ENCODE assay signal across 8 cellular contexts in genomic region chr16:2467301-2468141, GRCh38. TPM values are rescaled to one million over a fixed set of nuclear protein-coding genes. Genes with fewer than 3 reads are reported as not detected.
DNase-seq lines count a peak whose midpoint lies in the region; ATAC-seq and TF ChIP-seq lines count a peak whose summit lies in the region.

No MANE protein-coding gene starts in this region.

- H3K27ac ChIP-seq in SJSA1 (peak overlapping the region; percentile 66), mesodermal cell (ENCODE audit: low read depth, low read length, severe bottlenecking) (no peak overlapping the region), uterus (peak overlapping the region; percentile 38 to 44)

- H3F3A ChIP-seq in Loucy (ENCODE audit: low read depth): no peaks in the 10 kb centered on the region

- H3K36me3 ChIP-seq in Loucy (ENCODE audit: insufficient read depth, low read length): no peaks in the 10 kb centered on the region
- peaks cover 16% of the 10 kb centered on the region for H3K36me3 ChIP-seq in SJSA1
- H3K36me3 ChIP-seq in mesodermal cell (ENCODE audit: control insufficient read depth, insufficient read depth, low read length): peaks cover 3% of the 10 kb centered on the region
- no peaks in the 10 kb centered on the region for H3K36me3 ChIP-seq in uterus

- WGBS in mesodermal cell (ENCODE audit: insufficient coverage in 2 of 2), 2 experiments: 12 to 14% methylated on average over 52 to 67 of the region's 74 CpGs

- no peak for ATAC-seq in GM19463 (IDR thresholded peaks at IDR 0.05; ENCODE audit: unreplicated experiment)
- ATAC-seq in GM18868 (IDR thresholded peaks at IDR 0.05; ENCODE audit: unreplicated experiment): no peak

- TF ChIP-seq CTCF in Loucy (conservative IDR thresholded peaks at IDR 0.05; ENCODE audit: low read length) (no peak), uterus (IDR thresholded peaks at IDR 0.05) (peak in 1 of 4 experiments; percentile 15)

- H3K9ac ChIP-seq in Loucy (ENCODE audit: low read depth, low read length, poor library complexity, severe bottlenecking): peak overlapping the region; percentile 100

- intact Hi-C loops in uterus (cut with DNase I; ENCODE audit: low total_unique reads): no loop called here

- DNase-seq in GM03348 (ENCODE audit: low spot score) (peak; percentile 89), SJSA1 (ENCODE audit: low read depth in 1 of 2, low spot score in 2 of 2) (peak; percentile 58 to 89), epidermal melanocyte (ENCODE audit: insufficient read length, low spot score) (peak; percentile 90), uterus (peak; percentile 78 to 80)

- H3K4me1 ChIP-seq in Loucy (ENCODE audit: insufficient read depth, low read length, poor library complexity, severe bottlenecking): peaks cover 37% of the 10 kb centered on the region
- peaks cover 60% of the 10 kb centered on the region for H3K4me1 ChIP-seq in SJSA1 (replicated peaks)
- peaks cover 19% of the 10 kb centered on the region for H3K4me1 ChIP-seq in mesodermal cell (ENCODE audit: control insufficient read depth, insufficient read depth, low read length, poor library complexity, severe bottlenecking)
- H3K4me1 ChIP-seq in uterus: peaks cover 0 to 12% of the 10 kb centered on the region in 2 donors

- no peak overlapping the region for H2AFZ ChIP-seq in Loucy (ENCODE audit: low read length)

- no peaks in the 10 kb centered on the region; the same call in 1 of the 2 replicates for H3K79me2 ChIP-seq in Loucy (ENCODE audit: insufficient read depth, low read length)

- peak in 1 of 2 donors; percentile 74 for TF ChIP-seq POLR2A in uterus (IDR thresholded peaks at IDR 0.05)

- H3K9me3 ChIP-seq in Loucy (ENCODE audit: insufficient read depth, low read depth, low read length): no peaks in the 10 kb centered on the region
- no peaks in the 10 kb centered on the region for H3K9me3 ChIP-seq in SJSA1 (replicated peaks)
- no peaks in the 10 kb centered on the region for H3K9me3 ChIP-seq in mesodermal cell (ENCODE audit: control insufficient read depth, low read length)
- no peaks in the 10 kb centered on the region for H3K9me3 ChIP-seq in uterus

- H3K27me3 ChIP-seq in Loucy (ENCODE audit: insufficient read depth, low read length, poor library complexity, severe bottlenecking) (no peaks in the 10 kb centered on the region), SJSA1 (replicated peaks) (0 out of 2 replicates have a peak, but pooled peaks cover 3% of the 10 kb centered on the region), uterus (peaks cover 4 to 30% of the 10 kb centered on the region in 2 donors)

- peak overlapping the region; percentile 92 for H3K4me2 ChIP-seq in Loucy (ENCODE audit: low read depth, low read length, poor library complexity, severe bottlenecking)

- H3K9me2 ChIP-seq in Loucy (replicated peaks; ENCODE audit: low read depth, low read length): no peaks in the 10 kb centered on the region

- no peaks in the 10 kb centered on the region for H4K20me1 ChIP-seq in Loucy (ENCODE audit: insufficient read depth, low read length, poor library complexity, severe bottlenecking)

- peak overlapping the region; percentile 80 for H3K4me3 ChIP-seq in Loucy (ENCODE audit: low read length, poor library complexity, severe bottlenecking)
- H3K4me3 ChIP-seq in SJSA1: peak overlapping the region; percentile 41
- H3K4me3 ChIP-seq in mesodermal cell (ENCODE audit: extremely low read depth, insufficient read depth, low read length, poor library complexity, severe bottlenecking): peak overlapping the region; percentile 33
- H3K4me3 ChIP-seq in uterus: peak overlapping the region; percentile 16 to 42

RNA-seq across cellular contexts. Expression of gene NTN3, which starts 3.6 kb away (rescaled TPM):
- total RNA-seq in SJSA1 (2014; rRNA removed; shearing (Covaris generic)): 0.24 TPM in 1 of 2 replicates, not detected in the other
- polyA plus RNA-seq in mesodermal cell (2013, experiment 1 of 2): 0.70 TPM
- polyA plus RNA-seq in mesodermal cell (2013, experiment 2 of 2): 0.30 TPM
- total RNA-seq in uterus: 10 to 100 TPM in 1 of 4 donors, 1 to 10 TPM in 1, not detected in 2; 1.3 to 15.5 TPM

RNA-seq across cellular contexts. Expression of gene TBC1D24, which starts 7.4 kb away (rescaled TPM):
- 8.4 and 9.3 TPM in 2 replicates for total RNA-seq in SJSA1 (2014; rRNA removed; shearing (Covaris generic))
- 5.9 TPM for polyA plus RNA-seq in mesodermal cell (2013, experiment 1 of 2)
- polyA plus RNA-seq in mesodermal cell (2013, experiment 2 of 2): 5.0 TPM
- 10 to 100 TPM in 1 of 4 donors, 1 to 10 TPM in 2, under 1 TPM in 1; 0.59 to 21.6 (median 4.6) TPM for total RNA-seq in uterus

RNA-seq across cellular contexts. Expression of gene TEDC2, which starts 7.6 kb away (rescaled TPM):
- total RNA-seq in SJSA1 (2014; rRNA removed; shearing (Covaris generic)): 22.3 and 36.3 TPM in 2 replicates
- polyA plus RNA-seq in mesodermal cell (2013, experiment 1 of 2): 15.0 TPM
- polyA plus RNA-seq in mesodermal cell (2013, experiment 2 of 2): 13.2 TPM
- total RNA-seq in uterus: 1 to 10 TPM in 2 of 4 donors, not detected in 2; 1.8 to 7.0 TPM

RNA-seq across cellular contexts. Expression of gene CCNF, which starts 38.3 kb away (rescaled TPM):
- total RNA-seq in SJSA1 (2014; rRNA removed; shearing (Covaris generic)): 43.4 and 48.2 TPM in 2 replicates
- polyA plus RNA-seq in mesodermal cell (2013, experiment 1 of 2): 25.7 TPM
- polyA plus RNA-seq in mesodermal cell (2013, experiment 2 of 2): 23.2 TPM
- total RNA-seq in uterus: 10 to 100 TPM in 1 of 4 donors, 1 to 10 TPM in 1, under 1 TPM in 1, not detected in 1; under 0.01 to 11.8 (median 1.9) TPM

RNA-seq across cellular contexts. Expression of gene ATP6V0C, which starts 46.2 kb away (rescaled TPM):
- total RNA-seq in SJSA1 (2014; rRNA removed; shearing (Covaris generic)): 44.6 and 69.7 TPM in 2 replicates
- 255 TPM for polyA plus RNA-seq in mesodermal cell (2013, experiment 1 of 2)
- 193 TPM for polyA plus RNA-seq in mesodermal cell (2013, experiment 2 of 2)
- total RNA-seq in uterus: 100 to 1,000 TPM in 1 of 4 donors, 10 to 100 TPM in 3; 14.3 to 126 (median 41.4) TPM

Comparison
In these comparisons a context has a peak if more than half of its experiments do, and no peak if none do; other contexts are left out.
1. H3K4me3 ChIP-seq: peak in every context shown above with its lines; median percentile 80 in Loucy; 41 in SJSA1; 33 in mesodermal cell; 29 in uterus.